In the genomic region with DNA sequence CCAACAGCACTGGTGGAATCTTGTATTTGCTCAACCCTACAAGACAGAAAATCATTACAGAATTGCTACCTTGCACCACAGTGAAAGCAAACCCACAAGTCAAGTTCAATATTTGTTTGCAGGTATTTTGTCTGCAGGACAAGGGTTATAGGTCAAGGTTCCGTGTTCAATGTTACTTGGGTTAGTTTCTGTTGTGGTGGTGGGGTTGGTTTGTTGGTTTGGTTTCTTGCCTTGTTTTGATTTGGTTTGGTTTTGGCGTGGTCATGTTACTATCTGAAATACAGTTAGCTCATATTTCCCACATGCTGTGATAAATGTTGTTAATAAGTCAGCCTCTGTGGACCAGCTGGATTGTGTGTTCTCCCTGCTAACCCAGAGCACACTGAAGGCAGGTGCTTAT, we compare ENCODE assay signal across 12 cellular contexts.
"Had no signal": no experiment of that assay in that cellular context is flagged by ENCODE, and none has a peak within 500 bp of the region (broad histone marks: within the 10 kb centered on the region; RNA-seq: fewer than 3 reads in every experiment).

No MANE protein-coding gene starts in this region.

- H3K27ac ChIP-seq: psoas muscle had no signal

- H3K4me3 ChIP-seq: mucosa of descending colon, psoas muscle had no signal

- DNase-seq: activated B cell treated with CpG ODN at 0.5 μM for 24 hours; activated CD4-positive, alpha-beta T cell treated with anti-CD3 and anti-CD28 coated beads, Interleukin-2, amount 50 U/mL, for 1 hour; activated effector memory CD4-positive, alpha-beta T cell treated with Interleukin-2 at 50 U/mL for 16 hours; amniotic stem cell; glutamatergic neuron; mucosa of descending colon; natural killer cell; occipital lobe; psoas muscle; stimulated activated CD4-positive, alpha-beta T cell treated with anti-CD3 and anti-CD28 coated beads, Interleukin-2, amount 100 ng/mL, for 24 hours; stimulated activated naive CD8-positive, alpha-beta T cell treated with anti-CD3 and anti-CD28 coated beads, Interleukin-15, Interleukin-2, amounts not matched to agents 100 U/mL and 50 U/mL, for 24 hours; T-helper 17 cell had no signal

- H3K4me1 ChIP-seq: psoas muscle had no signal

- H3K9me3 ChIP-seq: mucosa of descending colon, psoas muscle had no signal
